29 cellular contexts compared by ENCODE assay signal in genomic region chr2:8212239-8212638, GRCh38.
"Had no signal": no experiment of that assay in that cellular context is flagged by ENCODE, and none has a peak within 500 bp of the region (broad histone marks: within the 10 kb centered on the region; RNA-seq: fewer than 3 reads in every experiment).

No MANE protein-coding gene starts in this region.

- H3K4me2 ChIP-seq: neural progenitor cell had no signal

- H3K79me2 ChIP-seq: parathyroid adenoma had no signal

- H3K4me1 Mint-ChIP-seq: memory B cell had no signal

- H3K27ac ChIP-seq: adrenal gland, body of pancreas, esophagus squamous epithelium, neural progenitor cell, parathyroid adenoma, right atrium auricular region, spleen, tibial nerve, VCaP had no signal

- H3K4me3 Mint-ChIP-seq: activated naive CD4-positive, alpha-beta T cell treated with anti-CD3 and anti-CD28 coated beads for 36 hours; activated naive CD8-positive, alpha-beta T cell treated with anti-CD3 and anti-CD28 coated beads for 36 hours; activated T-cell treated with anti-CD3 and anti-CD28 coated beads, Interleukin-2, amount 50 U/mL, for 72 hours; memory B cell; natural killer cell; neural progenitor cell; T-helper 1 cell treated with Interleukin-12 subunit alpha and Interleukin-12 subunit beta and Interleukin-4 antibody, amounts not matched to agents 30 μg/mL and 1 μg/mL, for 36 hours had no signal

- FAIRE-seq: endothelial cell of umbilical vein, frontal cortex, keratinocyte, TTC549 had no signal

- DNase-seq: activated CD4-positive, alpha-beta T cell treated with anti-CD3 and anti-CD28 coated beads for 4 hours; activated CD4-positive, alpha-beta T cell treated with anti-CD3 and anti-CD28 coated beads, Interleukin-2, amount 50 U/mL, for 4 hours; activated effector memory CD4-positive, alpha-beta T cell treated with anti-CD3 and anti-CD28 coated beads, Interleukin-2, amount 50 U/mL, for 16 hours; activated naive CD4-positive, alpha-beta T cell treated with anti-CD3 and anti-CD28 coated beads for 36 hours; activated naive CD8-positive, alpha-beta T cell treated with anti-CD3 and anti-CD28 coated beads for 36 hours; activated T-cell treated with anti-CD3 and anti-CD28 coated beads for 4 hours; activated T-cell treated with anti-CD3 and anti-CD28 coated beads, Interleukin-2, amount 50 U/mL, for 72 hours; adrenal gland; aorta; body of pancreas; esophagus squamous epithelium; glutamatergic neuron; hippocampal formation; natural killer cell; occipital lobe; spleen; stimulated activated naive CD4-positive, alpha-beta T cell treated with Interleukin-2 at 50 U/mL for 16 hours; T-helper 9 cell had no signal

- H3K36me3 Mint-ChIP-seq: memory B cell, neural progenitor cell had no signal

- H3K4me3 ChIP-seq: adrenal gland, body of pancreas, esophagus squamous epithelium, neural progenitor cell, right atrium auricular region, spleen, tibial nerve had no signal

- ATAC-seq: activated T-cell treated with anti-CD3 and anti-CD28 coated beads, Interleukin-2, amount 50 U/mL, for 72 hours; body of pancreas; natural killer cell had no signal

- H3K9ac ChIP-seq: neural progenitor cell, parathyroid adenoma had no signal

- H3K4me1 ChIP-seq: body of pancreas, parathyroid adenoma, right atrium auricular region had no signal

- H3K27ac Mint-ChIP-seq: activated naive CD4-positive, alpha-beta T cell treated with anti-CD3 and anti-CD28 coated beads for 36 hours; activated naive CD8-positive, alpha-beta T cell treated with anti-CD3 and anti-CD28 coated beads for 36 hours; activated T-cell treated with anti-CD3 and anti-CD28 coated beads, Interleukin-2, amount 50 U/mL, for 72 hours; memory B cell; natural killer cell; neural progenitor cell; T-helper 1 cell treated with Interleukin-12 subunit alpha and Interleukin-12 subunit beta and Interleukin-4 antibody, amounts not matched to agents 30 μg/mL and 1 μg/mL, for 36 hours had no signal

- H2AFZ ChIP-seq: neural progenitor cell, parathyroid adenoma had no signal

- H3K27me3 ChIP-seq: adrenal gland, body of pancreas, esophagus squamous epithelium, neural progenitor cell, right atrium auricular region, spleen, tibial nerve had no signal

- H3K27me3 Mint-ChIP-seq: activated naive CD8-positive, alpha-beta T cell treated with anti-CD3 and anti-CD28 coated beads for 36 hours had no signal

- H3K36me3 ChIP-seq: adrenal gland, esophagus squamous epithelium, right atrium auricular region, spleen, tibial nerve had no signal
